8 cellular contexts compared by ENCODE assay signal in the genomic region with DNA sequence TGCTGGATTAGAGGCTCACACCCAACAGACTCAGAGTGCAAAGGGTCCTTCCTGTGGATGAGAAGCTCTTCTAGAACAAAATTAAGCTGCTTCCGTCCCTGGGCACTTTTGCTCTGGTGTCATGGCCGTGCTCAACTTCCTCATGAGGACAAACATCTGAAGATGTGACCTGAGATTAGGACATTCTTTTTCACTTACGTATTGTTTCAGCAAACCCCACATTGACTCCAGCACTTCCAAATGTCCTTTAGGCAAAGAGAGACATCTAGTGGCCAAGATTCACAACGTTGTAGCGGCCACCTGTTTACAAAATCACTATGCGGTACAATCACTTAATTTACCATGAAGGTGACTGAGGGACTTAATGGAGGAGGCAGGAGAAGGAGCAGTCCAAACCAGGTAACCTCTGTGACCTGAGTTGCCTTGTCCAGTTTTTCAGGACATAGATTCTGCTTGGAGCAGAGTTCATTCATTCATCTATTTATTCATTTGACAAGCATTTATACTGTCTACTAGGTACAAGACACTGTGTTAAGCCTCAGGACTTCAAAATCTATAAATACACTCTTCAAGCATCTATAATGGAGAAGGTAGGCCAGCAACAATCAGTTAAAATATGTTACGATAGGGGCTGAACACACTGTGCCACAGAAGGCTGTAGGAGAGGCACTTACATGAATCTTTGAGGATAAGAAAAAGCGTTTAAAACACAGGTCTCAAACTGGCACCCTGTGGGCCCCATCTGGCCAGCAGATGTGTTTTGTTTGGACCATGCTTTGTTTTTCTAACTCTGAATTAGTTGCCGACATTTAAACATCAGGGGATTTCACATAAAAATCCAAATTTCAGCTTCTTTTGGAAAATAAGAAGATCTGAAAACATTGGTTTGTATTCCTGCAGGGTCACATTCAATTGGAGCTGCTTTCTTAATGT. TPM values are rescaled to one million over a fixed set of nuclear protein-coding genes. Genes with fewer than 3 reads are reported as not detected.
DNase-seq lines count a peak whose midpoint lies in the region; ATAC-seq and TF ChIP-seq lines count a peak whose summit lies in the region.

No MANE protein-coding gene starts in this region.

- no peak for TF ChIP-seq POLR2A in body of pancreas (IDR thresholded peaks at IDR 0.05)
- TF ChIP-seq POLR2A in spleen (IDR thresholded peaks at IDR 0.05), result no peak

- ATAC-seq in GM21390 (IDR thresholded peaks at IDR 0.05; ENCODE audit: unreplicated experiment) (peak; percentile 92), body of pancreas (peak; percentile 96)

- WGBS in body of pancreas, 2 donors, result 14 to 17% methylated on average over 9 of the region's 9 CpGs
- 28 to 32% (median 30%) methylated on average over 9 of the region's 9 CpGs for WGBS in spleen, 5 donors

- no peaks in the 10 kb centered on the region for H3K27me3 ChIP-seq in NT2/D1 (ENCODE audit: insufficient read depth, insufficient read length)
- H3K27me3 ChIP-seq in body of pancreas, result no peaks in the 10 kb centered on the region
- no peaks in the 10 kb centered on the region for H3K27me3 ChIP-seq in spleen (replicated peaks in 1 of 7)

- in situ Hi-C loops in G401 (cut with HindIII; ENCODE audit: low sequenced_read_pairs), result no loop called here

- peak; percentile 34 to 91 (median 85) for TF ChIP-seq CTCF in body of pancreas (IDR thresholded peaks at IDR 0.05)
- TF ChIP-seq CTCF in spleen (IDR thresholded peaks at IDR 0.05 in 8 of 11, conservative IDR thresholded peaks at IDR 0.05 in 3 of 11), result peak; percentile 30 to 81 (median 63)

- H3K9ac ChIP-seq in NT2/D1 (ENCODE audit: insufficient read length, low read depth), result peak overlapping the region; percentile 18

- H3K36me3 ChIP-seq in NT2/D1 (ENCODE audit: insufficient read depth, insufficient read length, low read length) (no peaks in the 10 kb centered on the region), body of pancreas (replicated peaks in 1 of 2; ENCODE audit: insufficient read depth in 1 of 2, low read depth in 2 of 2) (no peaks in the 10 kb centered on the region), spleen (no peaks in the 10 kb centered on the region)

- H3K9me3 ChIP-seq in NT2/D1 (ENCODE audit: insufficient read depth, low read length) (no peaks in the 10 kb centered on the region), body of pancreas (no peaks in the 10 kb centered on the region), spleen (no peaks in the 10 kb centered on the region)

- H3K4me3 ChIP-seq in Jurkat, Clone E6-1 (ENCODE audit: low read length), result no peak overlapping the region
- H3K4me3 ChIP-seq in NT2/D1 (ENCODE audit: insufficient read length, low read depth) (no peak overlapping the region), body of pancreas (no peak overlapping the region), spleen (no peak overlapping the region)

- intact Hi-C loops in body of pancreas (cut with DNase I), result loop anchor here (10.0 kb wide), 1 partner anchor 203 kb away; no protein-coding TSS in a partner anchor
- intact Hi-C loops in spleen (cut with DNase I; ENCODE audit: low total_unique reads), result no loop called here

- H3K27ac ChIP-seq in body of pancreas (peak overlapping the region in 3 of 4 donors; percentile 33 to 57 (median 54)), spleen (peak overlapping the region in 1 of 8 donors; percentile 18)

- no peaks in the 10 kb centered on the region for H3K4me1 ChIP-seq in NT2/D1 (ENCODE audit: insufficient read depth, insufficient read length)
- peaks cover 10% of the 10 kb centered on the region for H3K4me1 ChIP-seq in body of pancreas
- H3K4me1 ChIP-seq in spleen, result peaks cover 0 to 14% (median 7%) of the 10 kb centered on the region in 6 donors

- DNase-seq in G401 (ENCODE audit: low spot score) (peak; percentile 85), NT2/D1 (ENCODE audit: low read depth, low spot score) (peak; percentile 72), body of pancreas (peak; percentile 61 to 72 (median 63)), iPS-NIHi7 (ENCODE audit: extremely low spot score) (peak; percentile 77), spleen (no peak), activated gamma-delta T cell (lab: John Stamatoyannopoulos, UW) (no peak)
- DNase-seq in Jurkat, Clone E6-1 (ENCODE audit: low read depth, low spot score), result peak; percentile 59

RNA-seq across cellular contexts. Expression of a gene that starts 5.6 kb away (rescaled TPM):
- not detected in 2 replicates for total RNA-seq in G401 (2014; rRNA removed; shearing (Covaris generic))
- not detected for polyA plus RNA-seq in Jurkat, Clone E6-1 (2012; ENCODE audit: insufficient read depth, insufficient read length)
- under 1 TPM in 1 of 2 donors, not detected in 1; 0.52 TPM for total RNA-seq in body of pancreas
- 1 to 10 TPM in 1 of 7 donors, under 1 TPM in 2, not detected in 4; 0.14 to 1.6 (median 0.51) TPM for total RNA-seq in spleen
- polyA plus RNA-seq in spleen, result under 1 TPM in 2 of 3 donors, not detected in 1; 0.13 to 0.32 TPM

Comparison
In these comparisons a context has a peak if more than half of its experiments do, and no peak if none do; other contexts are left out.
1. DNase-seq: peak in G401 (single experiment), Jurkat, Clone E6-1 (single experiment), NT2/D1 (single experiment), body of pancreas (4 of 4) and iPS-NIHi7 (single experiment); none in spleen (single experiment) and activated gamma-delta T cell (single experiment).